In genomic region chr10:71912431-71912830, GRCh38 we compare ENCODE assay signal across 21 cellular contexts. TPM values are rescaled to one million over a fixed set of nuclear protein-coding genes. Genes with fewer than 3 reads are reported as not detected.
DNase-seq lines count a peak whose midpoint lies in the region; ATAC-seq, FAIRE-seq and TF ChIP-seq lines count a peak whose summit lies in the region.
"Had no signal": no experiment of that assay in that cellular context is flagged by ENCODE, and none has a peak within 500 bp of the region (broad histone marks: within the 10 kb centered on the region; RNA-seq: fewer than 3 reads in every experiment).

No MANE protein-coding gene starts in this region.

- H3K9ac ChIP-seq in HCT116 (ENCODE audit: low read length) (no peak overlapping the region), K562 (ENCODE audit: insufficient read depth in 1 of 2, low read depth in 2 of 2, low read length in 2 of 2) (no peak overlapping the region)

- peaks cover 3 to 9% of the 10 kb centered on the region in 2 experiments; a peak in 2 of 4 replicates for H3K4me1 ChIP-seq in HCT116 (ENCODE audit: control insufficient read depth in 1 of 2, insufficient read depth in 2 of 2, low read length in 2 of 2)
- H3K4me1 ChIP-seq in K562 (replicated peaks in 1 of 2; ENCODE audit: control insufficient read depth in 2 of 2, insufficient read depth in 2 of 2, low read length in 2 of 2): peaks cover 0 to 12% of the 10 kb centered on the region in 2 experiments; a peak in 3 of 5 replicates
- no peaks in the 10 kb centered on the region for H3K4me1 ChIP-seq in Peyer's patch
- H3K4me1 ChIP-seq: lower lobe of right lung had no signal

- RAD21 ChIA-PET in HCT116 (lab: Charles Lee; ENCODE audit: low non-redundant PET in 1 of 2, low total read pairs in 2 of 2, uncharacterized antibody in 2 of 2, unreplicated experiment in 2 of 2): no interaction called here

- no peak overlapping the region for H3K27ac Mint-ChIP-seq in activated naive CD4-positive, alpha-beta T cell treated with anti-CD3 and anti-CD28 coated beads, Interleukin-2, amount 10 ng/mL, durations not matched to agents 7 days and 5 days
- H3K27ac Mint-ChIP-seq: activated T-helper 17 cell treated with anti-CD3 and anti-CD28 coated beads, Interleukin-2, amount 50 U/mL, for 72 hours; natural killer cell treated with Interleukin-12 subunit alpha and Interleukin-12 subunit beta and Interleukin-15 and Interleukin-18, amount 100 ng/mL, for 72 hours; progenitor cell of endocrine pancreas had no signal

- TF ChIP-seq POLR2A in HCT116 (IDR thresholded peaks at IDR 0.05; ENCODE audit: borderline replicate concordance, extremely low read depth, insufficient read depth, insufficient read length): no peak
- TF ChIP-seq POLR2A in K562 (conservative IDR thresholded peaks at IDR 0.05): no peak
- no peak for TF ChIP-seq POLR2A in Peyer's patch (IDR thresholded peaks at IDR 0.05)

- H3K9me3 Mint-ChIP-seq in activated naive CD4-positive, alpha-beta T cell treated with anti-CD3 and anti-CD28 coated beads, Interleukin-2, amount 10 ng/mL, durations not matched to agents 7 days and 5 days: no peaks in the 10 kb centered on the region
- H3K9me3 Mint-ChIP-seq: activated T-helper 17 cell treated with anti-CD3 and anti-CD28 coated beads, Interleukin-2, amount 50 U/mL, for 72 hours; natural killer cell treated with Interleukin-12 subunit alpha and Interleukin-12 subunit beta and Interleukin-15 and Interleukin-18, amount 100 ng/mL, for 72 hours had no signal

- TF ChIP-seq EP300 in K562 (IDR thresholded peaks at IDR 0.05; ENCODE audit: low read length): no peak

- ATAC-seq in HCT116 (peak; percentile 79), K562 (peak; percentile 89), GM18520 (IDR thresholded peaks at IDR 0.05; ENCODE audit: unreplicated experiment) (no peak), GM19397 (IDR thresholded peaks at IDR 0.05; ENCODE audit: unreplicated experiment) (no peak)
- ATAC-seq: activated T-helper 17 cell treated with anti-CD3 and anti-CD28 coated beads, Interleukin-2, amount 50 U/mL, for 72 hours; lower lobe of right lung; natural killer cell treated with Interleukin-12 subunit alpha and Interleukin-12 subunit beta and Interleukin-15 and Interleukin-18, amount 100 ng/mL, for 72 hours; stimulated activated naive CD8-positive, alpha-beta T cell treated with anti-CD3 and anti-CD28 coated beads, Interleukin-15, Interleukin-2, amounts not matched to agents 100 U/mL and 50 U/mL, for 24 hours had no signal

- no peaks in the 10 kb centered on the region for H4K20me1 ChIP-seq in HCT116 (ENCODE audit: insufficient read depth)
- no peaks in the 10 kb centered on the region for H4K20me1 ChIP-seq in K562 (replicated peaks; ENCODE audit: control insufficient read depth, insufficient read depth, low read length)

- no peak overlapping the region for H3K4me3 ChIP-seq in AG09309 (ENCODE audit: control insufficient read depth, low read depth, low read length)
- H3K4me3 ChIP-seq in HCT116 (replicated peaks in 1 of 2; ENCODE audit: low read depth in 1 of 2, low read length in 2 of 2): no peak overlapping the region
- no peak overlapping the region for H3K4me3 ChIP-seq in K562
- H3K4me3 ChIP-seq in Peyer's patch: no peak overlapping the region
- H3K4me3 ChIP-seq: coronary artery, esophagus muscularis mucosa, lower lobe of right lung, MG63 had no signal

- H3K36me3 ChIP-seq in HCT116 (ENCODE audit: control insufficient read depth in 1 of 2, insufficient read depth in 2 of 2, low read length in 2 of 2): no peaks in the 10 kb centered on the region
- H3K36me3 ChIP-seq in K562 (ENCODE audit: control insufficient read depth, insufficient read depth, low read length): no peaks in the 10 kb centered on the region
- H3K36me3 ChIP-seq in Peyer's patch: no peaks in the 10 kb centered on the region
- H3K36me3 ChIP-seq: esophagus muscularis mucosa, lower lobe of right lung, MG63 had no signal

- H3K9me1 ChIP-seq in K562 (ENCODE audit: control insufficient read depth, insufficient read depth, low read length): no peaks in the 10 kb centered on the region

- H3K79me2 ChIP-seq in HCT116 (ENCODE audit: insufficient read depth, low read length): no peaks in the 10 kb centered on the region
- H3K79me2 ChIP-seq in K562 (ENCODE audit: control insufficient read depth, insufficient read depth, low read length): no peaks in the 10 kb centered on the region

- H2AFZ ChIP-seq in HCT116 (ENCODE audit: low read depth, low read length, poor library complexity, severe bottlenecking): no peak overlapping the region
- no peak overlapping the region for H2AFZ ChIP-seq in K562 (ENCODE audit: low read depth, low read length)

- H3K9me3 ChIP-seq in HCT116 (ENCODE audit: control insufficient read depth in 1 of 2, insufficient read depth in 1 of 2, low read depth in 1 of 2, low read length in 2 of 2) (no peaks in the 10 kb centered on the region), K562 (replicated peaks; ENCODE audit: control insufficient read depth, insufficient read depth, low read depth, low read length) (no peaks in the 10 kb centered on the region; the same call in none of the 2 replicates), Peyer's patch (no peaks in the 10 kb centered on the region)
- H3K9me3 ChIP-seq: MG63 had no signal

- TF ChIP-seq CTCF in AG09309 (IDR thresholded peaks at IDR 0.05; ENCODE audit: control insufficient read depth, insufficient read depth, low read depth, low read length, missing control alignments) (peak; percentile 15), HCT116 (IDR thresholded peaks at IDR 0.05 in 2 of 3, conservative IDR thresholded peaks at IDR 0.05 in 1 of 3; ENCODE audit: borderline replicate concordance in 1 of 3, insufficient read depth in 1 of 3, low read depth in 2 of 3, low read length in 2 of 3) (peak in 2 of 3 experiments; percentile 25 to 34; a peak in 3 of 6 replicates), K562 (IDR thresholded peaks at IDR 0.05 in 2 of 3, conservative IDR thresholded peaks at IDR 0.05 in 1 of 3; ENCODE audit: insufficient read depth in 2 of 3, low read depth in 1 of 3, low read length in 3 of 3) (peak; percentile 14 to 32 (median 23); a peak in 3 of 6 replicates), Peyer's patch (IDR thresholded peaks at IDR 0.05) (no peak)

- WGBS in K562 (ENCODE audit: insufficient coverage, low coverage, missing lambda C conversion rate): 23% methylated on average over 2 of the region's 2 CpGs

- peaks cover 3% of the 10 kb centered on the region for H3K4me1 Mint-ChIP-seq in activated naive CD4-positive, alpha-beta T cell treated with anti-CD3 and anti-CD28 coated beads, Interleukin-2, amount 10 ng/mL, durations not matched to agents 7 days and 5 days

- peaks cover 21% of the 10 kb centered on the region for H3K27me3 Mint-ChIP-seq in activated naive CD4-positive, alpha-beta T cell treated with anti-CD3 and anti-CD28 coated beads, Interleukin-2, amount 10 ng/mL, durations not matched to agents 7 days and 5 days
- H3K27me3 Mint-ChIP-seq: activated T-helper 17 cell treated with anti-CD3 and anti-CD28 coated beads, Interleukin-2, amount 50 U/mL, for 72 hours; progenitor cell of endocrine pancreas had no signal

- no TSS peak for BruUV-seq in HCT116 (replicated peaks; lab: Mats Ljungman, UMichigan)
- BruUV-seq in K562 (replicated peaks; lab: Mats Ljungman, UMichigan): no TSS peak

- no peaks in the 10 kb centered on the region for H3K27me3 ChIP-seq in HCT116 (ENCODE audit: insufficient read depth, low read length)
- peaks cover 0 to 2% of the 10 kb centered on the region in 2 experiments; a peak in 2 of 5 replicates for H3K27me3 ChIP-seq in K562 (ENCODE audit: control insufficient read depth in 2 of 2, insufficient read depth in 2 of 2, low read length in 2 of 2)
- no peaks in the 10 kb centered on the region for H3K27me3 ChIP-seq in Peyer's patch
- H3K27me3 ChIP-seq: esophagus muscularis mucosa, MG63 had no signal

- intact Hi-C loops in HCT116 (cut with micrococcal nuclease): no loop called here
- intact Hi-C loops in K562 (cut with micrococcal nuclease): no loop called here

- no peak for DNase-seq in AG09309 (ENCODE audit: low read depth)
- DNase-seq in HCT116 (ENCODE audit: low read depth, low spot score): no peak
- DNase-seq in K562 (ENCODE audit: extremely low read depth in 1 of 4, low spot score in 3 of 4): peak in 2 of 4 experiments; percentile 17 to 38
- peak; percentile 42 for DNase-seq in iPS-NIHi11 (ENCODE audit: low spot score)
- DNase-seq in activated naive CD4-positive, alpha-beta T cell treated with anti-CD3 and anti-CD28 coated beads, Interleukin-2, amount 10 ng/mL, durations not matched to agents 7 days and 5 days: no peak
- no peak for DNase-seq in Peyer's patch
- DNase-seq: activated CD8-positive, alpha-beta memory T cell treated with anti-CD3 and anti-CD28 coated beads for 24 hours; Calu3; lower lobe of right lung; MG63; NCI-H1694 treated with DMSO at 0.1 percent for 48 hours; NCI-H526; stimulated activated naive CD8-positive, alpha-beta T cell treated with anti-CD3 and anti-CD28 coated beads, Interleukin-15, Interleukin-2, amounts not matched to agents 100 U/mL and 50 U/mL, for 24 hours; SW 1271 had no signal

- H3K4me3 Mint-ChIP-seq in activated naive CD4-positive, alpha-beta T cell treated with anti-CD3 and anti-CD28 coated beads, Interleukin-2, amount 10 ng/mL, durations not matched to agents 7 days and 5 days: no peak overlapping the region
- H3K4me3 Mint-ChIP-seq: activated T-helper 17 cell treated with anti-CD3 and anti-CD28 coated beads, Interleukin-2, amount 50 U/mL, for 72 hours; natural killer cell treated with Interleukin-12 subunit alpha and Interleukin-12 subunit beta and Interleukin-15 and Interleukin-18, amount 100 ng/mL, for 72 hours had no signal

- no peak for TF ChIP-seq RAD21 in HCT116 (IDR thresholded peaks at IDR 0.05; ENCODE audit: low read depth)
- no peak for TF ChIP-seq RAD21 in K562 (CRISPR knock-in tag; conservative IDR thresholded peaks at IDR 0.05 in 1 of 2, IDR thresholded peaks at IDR 0.05 in 1 of 2)

- H3K27ac ChIP-seq in HCT116 (ENCODE audit: low read depth, low read length) (no peak overlapping the region), K562 (ENCODE audit: extremely low read depth, low read depth, low read length) (no peak overlapping the region), Peyer's patch (no peak overlapping the region)
- H3K27ac ChIP-seq: coronary artery, esophagus muscularis mucosa, lower lobe of right lung had no signal

- in situ Hi-C loops in K562 (cut with MboI): no loop called here

- CTCF ChIA-PET in HCT116 (lab: Charles Lee) (interaction anchor here (0.6 kb wide), 1 partner anchor 136 kb away, joined by 3 read pairs; no protein-coding TSS in a partner anchor), K562 (lab: Yijun Ruan, JAX; ENCODE audit: low intra/inter-chr PET ratio) (no interaction called here)
- CTCF ChIA-PET in activated naive CD4-positive, alpha-beta T cell treated with anti-CD3 and anti-CD28 coated beads, Interleukin-2, amount 10 ng/mL, durations not matched to agents 7 days and 5 days (lab: Charles Lee): no interaction called here

- no peaks in the 10 kb centered on the region for H3K36me3 Mint-ChIP-seq in activated naive CD4-positive, alpha-beta T cell treated with anti-CD3 and anti-CD28 coated beads, Interleukin-2, amount 10 ng/mL, durations not matched to agents 7 days and 5 days
- H3K36me3 Mint-ChIP-seq: natural killer cell treated with Interleukin-12 subunit alpha and Interleukin-12 subunit beta and Interleukin-15 and Interleukin-18, amount 100 ng/mL, for 72 hours had no signal

- H3K4me2 ChIP-seq in HCT116 (ENCODE audit: low read length): no peak overlapping the region
- no peak overlapping the region for H3K4me2 ChIP-seq in K562 (ENCODE audit: insufficient read depth, low read length)

- H3K9me2 ChIP-seq in HCT116 (ENCODE audit: insufficient read depth): no peaks in the 10 kb centered on the region

- FAIRE-seq in K562 (lab: Jason Lieb, UNC): no peak

- POLR2A ChIA-PET in HCT116 (lab: Charles Lee): no interaction called here
- POLR2A ChIA-PET in K562 (lab: Yijun Ruan, JAX): no interaction called here

RNA-seq across cellular contexts. Expression of gene CHST3, which starts 51.8 kb away (rescaled TPM):
- 10.6 TPM for total RNA-seq in HCT116 (2021; ENCODE audit: unreplicated experiment)
- polyA plus RNA-seq in HCT116 (2012): 7.3 and 7.8 TPM in 2 replicates
- total RNA-seq in K562 (2011; cell fraction: chromatin; rRNA removed; ENCODE audit: low replicate concordance): 0.11 and 0.12 TPM in 2 replicates
- total RNA-seq in K562 (2011; cell fraction: nucleolus; rRNA removed): 0.13 and 0.17 TPM in 2 replicates
- 0.15 TPM in 2 replicates for total RNA-seq in K562 (2011; cell fraction: nucleoplasm; rRNA removed)
- total RNA-seq in K562 (2014; rRNA removed): 0.23 and 0.33 TPM in 2 replicates
- 0.13 and 0.15 TPM in 2 replicates for total RNA-seq in K562 (2014; rRNA removed; fragmentation: Illumina TruSeq; extraction: Trizol)
- total RNA-seq in K562 (2015; rRNA removed; fragmentation: Illumina TruSeq; extraction: Trizol): 1.3 TPM in 2 replicates
- total RNA-seq in K562 (2021): 0.38 and 0.42 TPM in 2 replicates
- polyA plus RNA-seq in K562 (2011; rRNA removed): 0.06 and 0.18 TPM in 2 replicates
- polyA plus RNA-seq in K562 (2011; cell fraction: cytosol; rRNA removed): 0.01 and 0.13 TPM in 2 replicates
- 0.04 and 0.20 TPM in 2 replicates for polyA plus RNA-seq in K562 (2011; cell fraction: nucleus; rRNA removed)
- 0.43 and 0.76 TPM in 2 replicates for polyA plus RNA-seq in K562 (2012)
- 0.17 and 0.18 TPM in 2 replicates for polyA plus RNA-seq in K562 (2014; fragmentation: Illumina TruSeq; extraction: Trizol)
- polyA plus RNA-seq in K562 (2014; fragmentation: Nextera tagmentation; extraction: Ambion mirVana): under 1 TPM; 0.01 to 0.04 TPM
- 0.07 and 0.34 TPM in 2 replicates for polyA plus RNA-seq in K562 (2014; rRNA removed)
- polyA minus RNA-seq in K562 (2011; rRNA and poly(A)+ RNA removed): 0.04 and 0.51 TPM in 2 replicates
- 0.10 and 0.55 TPM in 2 replicates for polyA minus RNA-seq in K562 (2011; cell fraction: cytosol; rRNA and poly(A)+ RNA removed)
- polyA minus RNA-seq in K562 (2011; cell fraction: nucleus; rRNA and poly(A)+ RNA removed): 0.13 and 0.78 TPM in 2 replicates
- 1 to 10 TPM in 3 of 4 donors, under 1 TPM in 1; 0.88 to 9.1 (median 3.0) TPM for total RNA-seq in Peyer's patch
- total RNA-seq: natural killer cell treated with Interleukin-12 subunit alpha and Interleukin-12 subunit beta and Interleukin-15 and Interleukin-18, amount 100 ng/mL, for 72 hours had no signal

Comparison
In these comparisons a context has a peak if more than half of its experiments do, and no peak if none do; other contexts are left out.
1. CTCF ChIP-seq: peak in AG09309 (single experiment), HCT116 (2 of 3) and K562 (3 of 3); none in Peyer's patch (0 of 6).
2. ATAC-seq: peak in HCT116 (single experiment) and K562 (single experiment); none in GM18520 (single experiment) and GM19397 (single experiment).